8 cellular contexts compared by ENCODE assay signal in genomic region chr10:3805227-3805790, GRCh38. TPM values are rescaled to one million over a fixed set of nuclear protein-coding genes. Genes with fewer than 3 reads are reported as not detected.
DNase-seq lines count a peak whose midpoint lies in the region; ATAC-seq and TF ChIP-seq lines count a peak whose summit lies in the region.

No MANE protein-coding gene starts in this region.

- no peaks in the 10 kb centered on the region for H3K9me3 Mint-ChIP-seq in activated B cell treated with CpG ODN at 0.5 μM for 24 hours

- no peaks in the 10 kb centered on the region for H3K27me3 Mint-ChIP-seq in activated B cell treated with CpG ODN at 0.5 μM for 24 hours

- peaks cover 63% of the 10 kb centered on the region for H3K4me1 Mint-ChIP-seq in activated B cell treated with CpG ODN at 0.5 μM for 24 hours

- H3K36me3 ChIP-seq in HUES64 (ENCODE audit: insufficient read depth, low read length) (no peaks in the 10 kb centered on the region), rectal smooth muscle tissue (ENCODE audit: control insufficient read depth, insufficient read depth, low read length) (no peaks in the 10 kb centered on the region)

- H3K4me3 ChIP-seq in AG10803 (ENCODE audit: low read length) (peak overlapping the region; percentile 40), HUES64 (ENCODE audit: low read length) (no peak overlapping the region), rectal smooth muscle tissue (ENCODE audit: low read length) (peak overlapping the region; percentile 18)

- H3K9me3 ChIP-seq in HUES64 (ENCODE audit: insufficient read depth, low read depth, low read length), result no peaks in the 10 kb centered on the region

- peak overlapping the region; percentile 92 for H3K27ac Mint-ChIP-seq in activated B cell treated with CpG ODN at 0.5 μM for 24 hours

- H3K27ac ChIP-seq in HUES64 (ENCODE audit: low read depth, low read length) (peak overlapping the region; percentile 15; the same call in 1 of the 2 replicates), rectal smooth muscle tissue (ENCODE audit: low read depth, low read length) (peak overlapping the region; percentile 73)

- CTCF ChIA-PET in activated B cell treated with CpG ODN at 0.5 μM for 24 hours (lab: Charles Lee), result interaction anchor here (1.1 to 1.4 kb wide), 2 partner anchors 20 to 46 kb away, joined by 3 to 5 read pairs; partner anchors contain the start of gene KLF6

- peak overlapping the region; percentile 73 for H3K4me3 Mint-ChIP-seq in activated B cell treated with CpG ODN at 0.5 μM for 24 hours

- peak overlapping the region; percentile 35; the same call in 1 of the 2 replicates for H3K9ac ChIP-seq in HUES64 (ENCODE audit: low read depth, low read length)
- no peak overlapping the region for H3K9ac ChIP-seq in rectal smooth muscle tissue (ENCODE audit: low read length)

- H3K27me3 ChIP-seq in HUES64 (ENCODE audit: insufficient read depth, low read length), result no peaks in the 10 kb centered on the region
- H3K27me3 ChIP-seq in rectal smooth muscle tissue (ENCODE audit: control insufficient read depth, insufficient read depth, low read length), result no peaks in the 10 kb centered on the region

- DNase-seq in AG10803 (ENCODE audit: low read depth) (peak; percentile 97), activated B cell treated with CpG ODN at 0.5 μM for 24 hours (no peak), erythroblast (lab: John Stamatoyannopoulos, UW) (peak; percentile 81 to 85), DMS79 treated with DMSO at 0.1 percent for 48 hours (lab: John Stamatoyannopoulos, UW) (no peak), GM19238 (ENCODE audit: insufficient read length, low spot score) (no peak)

- TF ChIP-seq CTCF in AG10803 (conservative IDR thresholded peaks at IDR 0.05; ENCODE audit: low read length), result no peak
- no peak for TF ChIP-seq CTCF in activated B cell treated with CpG ODN at 0.5 μM for 24 hours (IDR thresholded peaks at IDR 0.05)

- ATAC-seq in GM19035 (IDR thresholded peaks at IDR 0.05; ENCODE audit: unreplicated experiment), result peak; percentile 48
- peak; percentile 59 for ATAC-seq in activated B cell treated with CpG ODN at 0.5 μM for 24 hours (ENCODE audit: low read depth)

- POLR2A ChIA-PET in activated B cell treated with CpG ODN at 0.5 μM for 24 hours (lab: Charles Lee), result interaction anchor here (0.6 to 4.7 kb wide), 12 partner anchors 12 to 326 kb away, joined by 3 to 144 read pairs (median 4); partner anchors contain the start of gene KLF6

- WGBS in HUES64, result 93% methylated on average over 5 of the region's 6 CpGs

- H3K36me3 Mint-ChIP-seq in activated B cell treated with CpG ODN at 0.5 μM for 24 hours (ENCODE audit: low read depth), result no peaks in the 10 kb centered on the region

- TF ChIP-seq POLR2A in erythroblast (IDR thresholded peaks at IDR 0.05; ENCODE audit: low read length), result peak; percentile 57

- intact Hi-C loops in activated B cell treated with CpG ODN at 0.5 μM for 24 hours (cut with micrococcal nuclease), result loop anchor here (1.0 to 2.0 kb wide), 6 partner anchors 20 to 527 kb away; partner anchors contain the start of gene KLF6

- peaks cover 46% of the 10 kb centered on the region; the same call in 1 of the 2 replicates for H3K4me1 ChIP-seq in HUES64 (ENCODE audit: insufficient read depth, low read length)
- peaks cover 5% of the 10 kb centered on the region for H3K4me1 ChIP-seq in rectal smooth muscle tissue (ENCODE audit: control insufficient read depth, insufficient read depth, low read length)

RNA-seq across cellular contexts. Expression of gene KLF6, which starts 20.3 kb away (rescaled TPM):
- polyA plus RNA-seq in HUES64 (2013, experiment 1 of 2), result 12.2 TPM
- polyA plus RNA-seq in HUES64 (2013, experiment 2 of 2), result 12.4 TPM
- total RNA-seq in activated B cell treated with CpG ODN at 0.5 μM for 24 hours, result 134 and 151 TPM in 2 replicates

Comparison
In these comparisons a context has a peak if more than half of its experiments do, and no peak if none do; other contexts are left out.
1. DNase-seq: peak in AG10803 (single experiment) and erythroblast (2 of 2); none in activated B cell treated with CpG ODN at 0.5 μM for 24 hours (single experiment), DMS79 treated with DMSO at 0.1 percent for 48 hours (single experiment) and GM19238 (single experiment).